ENCODE assay signal across 14 cellular contexts in the genomic region with DNA sequence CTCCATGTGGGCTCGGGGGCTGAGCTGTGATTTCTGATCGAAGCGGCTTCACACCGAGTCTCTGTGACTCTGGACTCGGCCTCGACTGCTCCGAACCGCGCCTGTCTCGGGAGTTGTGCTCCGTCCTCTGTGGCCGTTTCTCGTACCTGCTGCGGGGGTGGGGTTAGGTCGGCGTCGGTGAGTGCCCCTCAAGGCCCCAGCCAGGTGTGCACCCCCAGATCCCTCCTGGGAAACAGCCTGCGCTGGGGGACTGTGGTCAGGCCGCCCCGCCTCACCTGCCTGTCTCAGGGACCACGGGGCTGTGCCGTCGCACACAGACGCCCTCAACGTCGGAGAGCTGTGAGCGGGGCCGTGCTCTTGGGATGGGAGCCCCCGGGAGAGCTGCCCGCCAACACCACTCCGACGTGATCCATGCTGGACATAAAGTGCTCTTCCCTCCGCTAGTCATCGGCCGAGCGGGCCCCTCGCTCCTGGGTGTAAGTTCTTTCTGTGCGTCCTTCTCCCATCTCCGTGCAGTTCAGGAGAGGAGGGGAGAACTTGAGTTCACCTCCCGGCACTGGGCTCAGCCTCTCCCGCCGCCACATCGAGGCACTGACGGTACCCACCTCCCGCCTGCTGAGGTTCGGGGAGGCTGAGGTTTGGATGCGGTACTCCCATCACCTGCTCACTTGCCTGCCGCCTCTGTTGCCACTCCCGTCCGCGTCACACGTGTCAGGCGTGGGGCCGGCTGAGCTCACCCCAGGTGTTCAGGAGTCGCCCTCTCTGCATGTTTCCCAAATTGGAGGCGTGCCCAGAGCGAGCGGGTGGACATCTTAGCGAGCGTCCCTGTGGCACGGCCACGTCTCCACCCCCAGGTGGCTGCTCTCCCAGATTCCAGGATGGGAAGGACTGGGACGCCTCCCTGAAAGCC.
"Had no signal": no experiment of that assay in that cellular context is flagged by ENCODE, and none has a peak within 500 bp of the region (broad histone marks: within the 10 kb centered on the region; RNA-seq: fewer than 3 reads in every experiment).

No MANE protein-coding gene starts in this region.

- H3K27ac ChIP-seq: colonic mucosa, esophagus squamous epithelium, gastroesophageal sphincter, ovary, right lobe of liver had no signal

- H3K9me3 ChIP-seq: colonic mucosa, ovary had no signal

- H3K4me3 ChIP-seq: colonic mucosa, esophagus squamous epithelium, gastroesophageal sphincter, ovary, right lobe of liver had no signal

- DNase-seq: cerebellar nuclear complex; colonic mucosa; dermis blood vessel endothelial cell; esophagus squamous epithelium; foreskin fibroblast; glutamatergic neuron; islet precursor cell; left ventricle myocardium superior; mesendoderm; naive B cell; stimulated activated naive CD4-positive, alpha-beta T cell treated with Interleukin-2 at 50 U/mL for 16 hours had no signal

- ATAC-seq: gastroesophageal sphincter, left ventricle myocardium superior had no signal

- H3K27me3 ChIP-seq: colonic mucosa, esophagus squamous epithelium, gastroesophageal sphincter, ovary, right lobe of liver had no signal

- H3K4me1 ChIP-seq: colonic mucosa, esophagus squamous epithelium, gastroesophageal sphincter, right lobe of liver had no signal

- H3K36me3 ChIP-seq: ovary had no signal
